In genomic region chr10:18195060-18195799, GRCh38 we compare ENCODE assay signal across 1 cellular context.
TF ChIP-seq lines count a peak whose summit lies in the region.

No MANE protein-coding gene starts in this region.

TF ChIP-seq in GM23338, 12 proteins besides CTCF, POLR2A, EP300 and RAD21 (continued from another document):
- TF ChIP-seq, protein P1, sequence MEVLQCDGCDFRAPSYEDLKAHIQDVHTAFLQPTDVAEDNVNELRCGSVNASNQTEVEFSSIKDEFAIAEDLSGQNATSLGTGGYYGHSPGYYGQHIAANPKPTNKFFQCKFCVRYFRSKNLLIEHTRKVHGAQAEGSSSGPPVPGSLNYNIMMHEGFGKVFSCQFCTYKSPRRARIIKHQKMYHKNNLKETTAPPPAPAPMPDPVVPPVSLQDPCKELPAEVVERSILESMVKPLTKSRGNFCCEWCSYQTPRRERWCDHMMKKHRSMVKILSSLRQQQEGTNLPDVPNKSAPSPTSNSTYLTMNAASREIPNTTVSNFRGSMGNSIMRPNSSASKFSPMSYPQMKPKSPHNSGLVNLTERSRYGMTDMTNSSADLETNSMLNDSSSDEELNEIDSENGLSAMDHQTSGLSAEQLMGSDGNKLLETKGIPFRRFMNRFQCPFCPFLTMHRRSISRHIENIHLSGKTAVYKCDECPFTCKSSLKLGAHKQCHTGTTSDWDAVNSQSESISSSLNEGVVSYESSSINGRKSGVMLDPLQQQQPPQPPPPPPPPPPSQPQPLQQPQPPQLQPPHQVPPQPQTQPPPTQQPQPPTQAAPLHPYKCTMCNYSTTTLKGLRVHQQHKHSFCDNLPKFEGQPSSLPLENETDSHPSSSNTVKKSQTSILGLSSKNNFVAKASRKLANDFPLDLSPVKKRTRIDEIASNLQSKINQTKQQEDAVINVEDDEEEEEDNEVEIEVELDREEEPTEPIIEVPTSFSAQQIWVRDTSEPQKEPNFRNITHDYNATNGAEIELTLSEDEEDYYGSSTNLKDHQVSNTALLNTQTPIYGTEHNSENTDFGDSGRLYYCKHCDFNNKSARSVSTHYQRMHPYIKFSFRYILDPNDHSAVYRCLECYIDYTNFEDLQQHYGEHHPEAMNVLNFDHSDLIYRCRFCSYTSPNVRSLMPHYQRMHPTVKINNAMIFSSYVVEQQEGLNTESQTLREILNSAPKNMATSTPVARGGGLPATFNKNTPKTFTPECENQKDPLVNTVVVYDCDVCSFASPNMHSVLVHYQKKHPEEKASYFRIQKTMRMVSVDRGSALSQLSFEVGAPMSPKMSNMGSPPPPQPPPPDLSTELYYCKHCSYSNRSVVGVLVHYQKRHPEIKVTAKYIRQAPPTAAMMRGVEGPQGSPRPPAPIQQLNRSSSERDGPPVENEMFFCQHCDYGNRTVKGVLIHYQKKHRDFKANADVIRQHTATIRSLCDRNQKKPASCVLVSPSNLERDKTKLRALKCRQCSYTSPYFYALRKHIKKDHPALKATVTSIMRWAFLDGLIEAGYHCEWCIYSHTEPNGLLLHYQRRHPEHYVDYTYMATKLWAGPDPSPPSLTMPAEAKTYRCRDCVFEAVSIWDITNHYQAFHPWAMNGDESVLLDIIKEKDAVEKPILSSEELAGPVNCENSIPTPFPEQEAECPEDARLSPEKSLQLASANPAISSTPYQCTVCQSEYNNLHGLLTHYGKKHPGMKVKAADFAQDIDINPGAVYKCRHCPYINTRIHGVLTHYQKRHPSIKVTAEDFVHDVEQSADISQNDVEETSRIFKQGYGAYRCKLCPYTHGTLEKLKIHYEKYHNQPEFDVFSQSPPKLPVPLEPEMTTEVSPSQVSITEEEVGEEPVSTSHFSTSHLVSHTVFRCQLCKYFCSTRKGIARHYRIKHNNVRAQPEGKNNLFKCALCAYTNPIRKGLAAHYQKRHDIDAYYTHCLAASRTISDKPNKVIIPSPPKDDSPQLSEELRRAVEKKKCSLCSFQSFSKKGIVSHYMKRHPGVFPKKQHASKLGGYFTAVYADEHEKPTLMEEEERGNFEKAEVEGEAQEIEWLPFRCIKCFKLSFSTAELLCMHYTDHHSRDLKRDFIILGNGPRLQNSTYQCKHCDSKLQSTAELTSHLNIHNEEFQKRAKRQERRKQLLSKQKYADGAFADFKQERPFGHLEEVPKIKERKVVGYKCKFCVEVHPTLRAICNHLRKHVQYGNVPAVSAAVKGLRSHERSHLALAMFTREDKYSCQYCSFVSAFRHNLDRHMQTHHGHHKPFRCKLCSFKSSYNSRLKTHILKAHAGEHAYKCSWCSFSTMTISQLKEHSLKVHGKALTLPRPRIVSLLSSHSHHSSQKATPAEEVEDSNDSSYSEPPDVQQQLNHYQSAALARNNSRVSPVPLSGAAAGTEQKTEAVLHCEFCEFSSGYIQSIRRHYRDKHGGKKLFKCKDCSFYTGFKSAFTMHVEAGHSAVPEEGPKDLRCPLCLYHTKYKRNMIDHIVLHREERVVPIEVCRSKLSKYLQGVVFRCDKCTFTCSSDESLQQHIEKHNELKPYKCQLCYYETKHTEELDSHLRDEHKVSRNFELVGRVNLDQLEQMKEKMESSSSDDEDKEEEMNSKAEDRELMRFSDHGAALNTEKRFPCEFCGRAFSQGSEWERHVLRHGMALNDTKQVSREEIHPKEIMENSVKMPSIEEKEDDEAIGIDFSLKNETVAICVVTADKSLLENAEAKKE (CRISPR knock-in tag; IDR thresholded peaks at IDR 0.05): no peak
- TF ChIP-seq REST (IDR thresholded peaks at IDR 0.05; ENCODE audit: unreplicated experiment) (no peak), JUNB (IDR thresholded peaks at IDR 0.05; ENCODE audit: unreplicated experiment) (no peak), POLR2AphosphoS5 (IDR thresholded peaks at IDR 0.05; ENCODE audit: low read depth) (no peak), ETS1 (IDR thresholded peaks at IDR 0.05) (no peak), CREB1 (CRISPR knock-in tag; IDR thresholded peaks at IDR 0.05; ENCODE audit: low read depth) (no peak), EZH2phosphoT487 (IDR thresholded peaks at IDR 0.05; ENCODE audit: unreplicated experiment) (no peak), EZH2 (IDR thresholded peaks at IDR 0.05; ENCODE audit: low read depth, unreplicated experiment) (no peak)
TF ChIP-seq in GM23338: peak in this region for 0.
